ENCODE assay signal across 9 cellular contexts in the genomic region with DNA sequence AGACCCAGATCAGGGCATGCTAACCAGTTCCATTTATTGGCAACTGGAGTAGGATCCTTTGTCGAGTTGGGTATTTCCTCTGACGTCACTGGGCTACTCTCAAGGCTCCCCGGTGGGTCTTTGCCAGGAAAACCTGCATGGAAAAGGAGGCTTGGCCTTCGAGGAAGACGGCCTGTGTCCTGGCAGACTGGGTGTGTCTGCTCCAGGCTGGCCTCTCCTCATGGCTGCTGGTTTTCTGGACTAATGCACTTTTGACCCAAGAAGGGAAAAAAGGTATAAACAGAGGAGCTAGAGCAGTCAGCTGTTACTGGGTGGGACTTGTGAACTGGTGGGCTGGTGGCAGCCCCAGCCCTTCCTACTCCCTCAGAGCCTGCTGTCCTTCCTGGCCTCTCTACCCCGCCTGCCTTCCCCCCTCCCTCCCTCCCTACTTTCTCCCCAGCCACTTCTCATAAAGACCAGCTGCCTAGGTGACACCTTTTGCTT.
DNase-seq lines count a peak whose midpoint lies in the region; ATAC-seq and TF ChIP-seq lines count a peak whose summit lies in the region.
"Had no signal": no experiment of that assay in that cellular context is flagged by ENCODE, and none has a peak within 500 bp of the region (broad histone marks: within the 10 kb centered on the region; RNA-seq: fewer than 3 reads in every experiment).

No MANE protein-coding gene starts in this region.

- H3K27me3 ChIP-seq in muscle layer of colon (ENCODE audit: control insufficient read depth in 1 of 2, insufficient read depth in 2 of 2, low read length in 2 of 2): no peaks in the 10 kb centered on the region

- no peak for TF ChIP-seq CTCF in coronary artery (IDR thresholded peaks at IDR 0.05)

- no peaks in the 10 kb centered on the region for H3K9me3 ChIP-seq in muscle layer of colon (ENCODE audit: low read length)

- DNase-seq in ACHN (peak; percentile 92), coronary artery (ENCODE audit: low spot score) (no peak), NCI-H2196 (lab: John Stamatoyannopoulos, UW; ENCODE audit: unreplicated experiment) (no peak), AML-193 (lab: John Stamatoyannopoulos, UW) (no peak)
- no peak for DNase-seq in stimulated activated CD8-positive, alpha-beta memory T cell treated with anti-CD3 and anti-CD28 coated beads, Interleukin-4, amount 100 ng/mL, for 48 hours
- no peak for DNase-seq in effector CD8-positive, alpha-beta T cell (lab: John Stamatoyannopoulos, UW)

- H3K4me3 ChIP-seq in coronary artery (no peak overlapping the region), muscle layer of colon (ENCODE audit: low read depth in 1 of 2, low read length in 2 of 2) (no peak overlapping the region)

- H3K36me3 ChIP-seq in muscle layer of colon (ENCODE audit: insufficient read depth, low read length): no peaks in the 10 kb centered on the region

- peak overlapping the region; percentile 2 to 71 for H3K27ac ChIP-seq in coronary artery
- peak overlapping the region; percentile 40 for H3K27ac ChIP-seq in muscle layer of colon (ENCODE audit: low read depth, low read length)
- H3K27ac ChIP-seq: C4-2B had no signal

- peaks cover 16% of the 10 kb centered on the region for H3K4me1 ChIP-seq in muscle layer of colon (ENCODE audit: insufficient read depth, low read length)

- H3K9ac ChIP-seq in muscle layer of colon (ENCODE audit: low read length): no peak overlapping the region

- peak; percentile 34 for ATAC-seq in HG03342 (IDR thresholded peaks at IDR 0.05; ENCODE audit: unreplicated experiment)

- in situ Hi-C loops in ACHN (cut with HindIII; ENCODE audit: low pct_ligation_motif_present, low pct_unique_long_range_greater_than_20kb, low sequenced_read_pairs): no loop called here
